Comparison of ENCODE assay signal across 9 cellular contexts in genomic region chr1:212721388-212722247, GRCh38. TPM values are rescaled to one million over a fixed set of nuclear protein-coding genes. Genes with fewer than 3 reads are reported as not detected.
DNase-seq lines count a peak whose midpoint lies in the region; ATAC-seq and TF ChIP-seq lines count a peak whose summit lies in the region.
"Had no signal": no experiment of that assay in that cellular context is flagged by ENCODE, and none has a peak within 500 bp of the region (broad histone marks: within the 10 kb centered on the region; RNA-seq: fewer than 3 reads in every experiment).

No MANE protein-coding gene starts in this region.

- 60 to 85% (median 70%) methylated on average over 9 of the region's 9 CpGs for WGBS in spleen, 5 donors
- WGBS in adrenal gland, 4 donors: 76 to 83% (median 79%) methylated on average over 7 to 9 of the region's 9 CpGs

- DNase-seq in SIG-M5 treated with dmso at 0.1 percent for 504 hours (lab: John Stamatoyannopoulos, UW; ENCODE audit: unreplicated experiment) (peak; percentile 40), SIG-M5 (lab: John Stamatoyannopoulos, UW) (no peak), NCI-H2196 (lab: John Stamatoyannopoulos, UW; ENCODE audit: unreplicated experiment) (peak; percentile 25), T47D (ENCODE audit: low read depth in 1 of 2, low spot score in 1 of 2) (peak; percentile 51 to 91), spleen (no peak), adrenal gland (no peak)
- DNase-seq in stimulated activated CD8-positive, alpha-beta memory T cell treated with anti-CD3 and anti-CD28 coated beads, Interleukin-7, amount 100 ng/mL, for 48 hours (ENCODE audit: extremely low read depth in 1 of 2, low read depth in 1 of 2): peak; percentile 29 to 53
- DNase-seq: activated B cell treated with CpG ODN at 0.5 μM for 24 hours had no signal

- H3K4me1 ChIP-seq in spleen (no peaks in the 10 kb centered on the region), adrenal gland (replicated peaks in 1 of 2) (no peaks in the 10 kb centered on the region)

- no peak for TF ChIP-seq CTCF in spleen (IDR thresholded peaks at IDR 0.05 in 8 of 11, conservative IDR thresholded peaks at IDR 0.05 in 3 of 11)
- TF ChIP-seq CTCF in adrenal gland (IDR thresholded peaks at IDR 0.05): no peak

- H3K27ac ChIP-seq in spleen (no peak overlapping the region), adrenal gland (no peak overlapping the region)

- peaks cover 0 to 5% (median 0%) of the 10 kb centered on the region in 7 donors for H3K27me3 ChIP-seq in spleen (replicated peaks in 1 of 7)
- no peaks in the 10 kb centered on the region for H3K27me3 ChIP-seq in adrenal gland

- intact Hi-C loops in spleen (cut with DNase I; ENCODE audit: low total_unique reads) (no loop called here), adrenal gland (cut with DNase I) (no loop called here)

- peaks cover 0 to 4% (median 0%) of the 10 kb centered on the region in 6 donors for H3K36me3 ChIP-seq in spleen
- H3K36me3 ChIP-seq in adrenal gland (replicated peaks in 1 of 2): no peaks in the 10 kb centered on the region

- in situ Hi-C loops in T47D (cut with HindIII; ENCODE audit: low pct_unique_long_range_greater_than_20kb, low sequenced_read_pairs): no loop called here

- ATAC-seq in GM21390 (IDR thresholded peaks at IDR 0.05; ENCODE audit: unreplicated experiment): no peak

- H3K9me3 ChIP-seq in spleen (peaks cover 0 to 10% (median 2%) of the 10 kb centered on the region in 8 donors), adrenal gland (replicated peaks in 1 of 3) (no peaks in the 10 kb centered on the region)

- TF ChIP-seq POLR2A in spleen (IDR thresholded peaks at IDR 0.05) (no peak), adrenal gland (IDR thresholded peaks at IDR 0.05) (no peak)

- H3K4me3 ChIP-seq in spleen: no peak overlapping the region
- no peak overlapping the region for H3K4me3 ChIP-seq in adrenal gland

RNA-seq across cellular contexts. Expression of gene BATF3, which starts 22.0 kb away (rescaled TPM):
- total RNA-seq in spleen (10 to 100 TPM; 10.8 to 34.0 (median 14.1) TPM), adrenal gland (1 to 10 TPM in 7 of 8 donors, under 1 TPM in 1; 0.24 to 6.1 (median 2.8) TPM)
- polyA plus RNA-seq in spleen (10 to 100 TPM; 11.3 to 23.3 (median 12.3) TPM), adrenal gland (1 to 10 TPM; 1.0 to 7.5 (median 5.4) TPM)

Comparison
In these comparisons a context has a peak if more than half of its experiments do, and no peak if none do; other contexts are left out.
1. DNase-seq: peak in SIG-M5 treated with dmso at 0.1 percent for 504 hours (single experiment), NCI-H2196 (single experiment), T47D (2 of 2) and stimulated activated CD8-positive, alpha-beta memory T cell treated with anti-CD3 and anti-CD28 coated beads, Interleukin-7, amount 100 ng/mL, for 48 hours (2 of 2); none in SIG-M5 (single experiment), spleen (single experiment) and adrenal gland (0 of 7).